1 cellular context compared by ENCODE assay signal in the genomic region with DNA sequence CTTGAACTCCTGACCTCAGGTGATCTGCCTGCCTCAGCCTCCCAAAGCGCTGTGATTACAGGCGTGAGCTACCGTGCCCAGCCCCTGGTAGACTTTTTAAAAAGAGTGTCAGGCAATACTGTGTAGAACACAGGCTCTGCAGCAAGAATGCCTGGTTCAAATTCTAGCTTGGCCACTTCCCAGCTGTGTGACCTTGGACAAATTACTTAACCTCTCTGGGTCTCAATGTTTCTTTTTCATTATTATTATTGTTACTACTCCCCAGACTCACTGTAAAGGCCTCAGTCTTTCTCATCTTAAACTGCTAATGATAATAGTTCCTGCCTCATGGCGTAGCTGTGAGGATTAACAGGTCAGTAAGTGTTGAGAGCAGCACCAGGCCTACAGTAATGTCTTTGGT.
TF ChIP-seq lines count a peak whose summit lies in the region.

No MANE protein-coding gene starts in this region.

TF ChIP-seq in K562, 482 proteins besides CTCF, POLR2A, EP300 and RAD21 (continued from another document):
- TF ChIP-seq, protein P1, sequence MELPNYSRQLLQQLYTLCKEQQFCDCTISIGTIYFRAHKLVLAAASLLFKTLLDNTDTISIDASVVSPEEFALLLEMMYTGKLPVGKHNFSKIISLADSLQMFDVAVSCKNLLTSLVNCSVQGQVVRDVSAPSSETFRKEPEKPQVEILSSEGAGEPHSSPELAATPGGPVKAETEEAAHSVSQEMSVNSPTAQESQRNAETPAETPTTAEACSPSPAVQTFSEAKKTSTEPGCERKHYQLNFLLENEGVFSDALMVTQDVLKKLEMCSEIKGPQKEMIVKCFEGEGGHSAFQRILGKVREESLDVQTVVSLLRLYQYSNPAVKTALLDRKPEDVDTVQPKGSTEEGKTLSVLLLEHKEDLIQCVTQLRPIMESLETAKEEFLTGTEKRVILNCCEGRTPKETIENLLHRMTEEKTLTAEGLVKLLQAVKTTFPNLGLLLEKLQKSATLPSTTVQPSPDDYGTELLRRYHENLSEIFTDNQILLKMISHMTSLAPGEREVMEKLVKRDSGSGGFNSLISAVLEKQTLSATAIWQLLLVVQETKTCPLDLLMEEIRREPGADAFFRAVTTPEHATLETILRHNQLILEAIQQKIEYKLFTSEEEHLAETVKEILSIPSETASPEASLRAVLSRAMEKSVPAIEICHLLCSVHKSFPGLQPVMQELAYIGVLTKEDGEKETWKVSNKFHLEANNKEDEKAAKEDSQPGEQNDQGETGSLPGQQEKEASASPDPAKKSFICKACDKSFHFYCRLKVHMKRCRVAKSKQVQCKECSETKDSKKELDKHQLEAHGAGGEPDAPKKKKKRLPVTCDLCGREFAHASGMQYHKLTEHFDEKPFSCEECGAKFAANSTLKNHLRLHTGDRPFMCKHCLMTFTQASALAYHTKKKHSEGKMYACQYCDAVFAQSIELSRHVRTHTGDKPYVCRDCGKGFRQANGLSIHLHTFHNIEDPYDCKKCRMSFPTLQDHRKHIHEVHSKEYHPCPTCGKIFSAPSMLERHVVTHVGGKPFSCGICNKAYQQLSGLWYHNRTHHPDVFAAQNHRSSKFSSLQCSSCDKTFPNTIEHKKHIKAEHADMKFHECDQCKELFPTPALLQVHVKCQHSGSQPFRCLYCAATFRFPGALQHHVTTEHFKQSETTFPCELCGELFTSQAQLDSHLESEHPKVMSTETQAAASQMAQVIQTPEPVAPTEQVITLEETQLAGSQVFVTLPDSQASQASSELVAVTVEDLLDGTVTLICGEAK (IDR thresholded peaks at IDR 0.05): no peak
- TF ChIP-seq, protein P1 (CRISPR knock-in tag; IDR thresholded peaks at IDR 0.05): no peak
- TF ChIP-seq ZNF263 (CRISPR knock-in tag; IDR thresholded peaks at IDR 0.05; ENCODE audit: borderline replicate concordance) (no peak), ZFP36 (IDR thresholded peaks at IDR 0.05; ENCODE audit: low read depth, low read length, partially characterized antibody) (peak; percentile 65), KDM1A (IDR thresholded peaks at IDR 0.05) (0 out of 4 replicates have a peak, but pooled peaks of 1 of the 2 experiments have one; percentile 12), HMG20B (CRISPR knock-in tag; IDR thresholded peaks at IDR 0.05) (no peak)
- TF ChIP-seq, protein P2, sequence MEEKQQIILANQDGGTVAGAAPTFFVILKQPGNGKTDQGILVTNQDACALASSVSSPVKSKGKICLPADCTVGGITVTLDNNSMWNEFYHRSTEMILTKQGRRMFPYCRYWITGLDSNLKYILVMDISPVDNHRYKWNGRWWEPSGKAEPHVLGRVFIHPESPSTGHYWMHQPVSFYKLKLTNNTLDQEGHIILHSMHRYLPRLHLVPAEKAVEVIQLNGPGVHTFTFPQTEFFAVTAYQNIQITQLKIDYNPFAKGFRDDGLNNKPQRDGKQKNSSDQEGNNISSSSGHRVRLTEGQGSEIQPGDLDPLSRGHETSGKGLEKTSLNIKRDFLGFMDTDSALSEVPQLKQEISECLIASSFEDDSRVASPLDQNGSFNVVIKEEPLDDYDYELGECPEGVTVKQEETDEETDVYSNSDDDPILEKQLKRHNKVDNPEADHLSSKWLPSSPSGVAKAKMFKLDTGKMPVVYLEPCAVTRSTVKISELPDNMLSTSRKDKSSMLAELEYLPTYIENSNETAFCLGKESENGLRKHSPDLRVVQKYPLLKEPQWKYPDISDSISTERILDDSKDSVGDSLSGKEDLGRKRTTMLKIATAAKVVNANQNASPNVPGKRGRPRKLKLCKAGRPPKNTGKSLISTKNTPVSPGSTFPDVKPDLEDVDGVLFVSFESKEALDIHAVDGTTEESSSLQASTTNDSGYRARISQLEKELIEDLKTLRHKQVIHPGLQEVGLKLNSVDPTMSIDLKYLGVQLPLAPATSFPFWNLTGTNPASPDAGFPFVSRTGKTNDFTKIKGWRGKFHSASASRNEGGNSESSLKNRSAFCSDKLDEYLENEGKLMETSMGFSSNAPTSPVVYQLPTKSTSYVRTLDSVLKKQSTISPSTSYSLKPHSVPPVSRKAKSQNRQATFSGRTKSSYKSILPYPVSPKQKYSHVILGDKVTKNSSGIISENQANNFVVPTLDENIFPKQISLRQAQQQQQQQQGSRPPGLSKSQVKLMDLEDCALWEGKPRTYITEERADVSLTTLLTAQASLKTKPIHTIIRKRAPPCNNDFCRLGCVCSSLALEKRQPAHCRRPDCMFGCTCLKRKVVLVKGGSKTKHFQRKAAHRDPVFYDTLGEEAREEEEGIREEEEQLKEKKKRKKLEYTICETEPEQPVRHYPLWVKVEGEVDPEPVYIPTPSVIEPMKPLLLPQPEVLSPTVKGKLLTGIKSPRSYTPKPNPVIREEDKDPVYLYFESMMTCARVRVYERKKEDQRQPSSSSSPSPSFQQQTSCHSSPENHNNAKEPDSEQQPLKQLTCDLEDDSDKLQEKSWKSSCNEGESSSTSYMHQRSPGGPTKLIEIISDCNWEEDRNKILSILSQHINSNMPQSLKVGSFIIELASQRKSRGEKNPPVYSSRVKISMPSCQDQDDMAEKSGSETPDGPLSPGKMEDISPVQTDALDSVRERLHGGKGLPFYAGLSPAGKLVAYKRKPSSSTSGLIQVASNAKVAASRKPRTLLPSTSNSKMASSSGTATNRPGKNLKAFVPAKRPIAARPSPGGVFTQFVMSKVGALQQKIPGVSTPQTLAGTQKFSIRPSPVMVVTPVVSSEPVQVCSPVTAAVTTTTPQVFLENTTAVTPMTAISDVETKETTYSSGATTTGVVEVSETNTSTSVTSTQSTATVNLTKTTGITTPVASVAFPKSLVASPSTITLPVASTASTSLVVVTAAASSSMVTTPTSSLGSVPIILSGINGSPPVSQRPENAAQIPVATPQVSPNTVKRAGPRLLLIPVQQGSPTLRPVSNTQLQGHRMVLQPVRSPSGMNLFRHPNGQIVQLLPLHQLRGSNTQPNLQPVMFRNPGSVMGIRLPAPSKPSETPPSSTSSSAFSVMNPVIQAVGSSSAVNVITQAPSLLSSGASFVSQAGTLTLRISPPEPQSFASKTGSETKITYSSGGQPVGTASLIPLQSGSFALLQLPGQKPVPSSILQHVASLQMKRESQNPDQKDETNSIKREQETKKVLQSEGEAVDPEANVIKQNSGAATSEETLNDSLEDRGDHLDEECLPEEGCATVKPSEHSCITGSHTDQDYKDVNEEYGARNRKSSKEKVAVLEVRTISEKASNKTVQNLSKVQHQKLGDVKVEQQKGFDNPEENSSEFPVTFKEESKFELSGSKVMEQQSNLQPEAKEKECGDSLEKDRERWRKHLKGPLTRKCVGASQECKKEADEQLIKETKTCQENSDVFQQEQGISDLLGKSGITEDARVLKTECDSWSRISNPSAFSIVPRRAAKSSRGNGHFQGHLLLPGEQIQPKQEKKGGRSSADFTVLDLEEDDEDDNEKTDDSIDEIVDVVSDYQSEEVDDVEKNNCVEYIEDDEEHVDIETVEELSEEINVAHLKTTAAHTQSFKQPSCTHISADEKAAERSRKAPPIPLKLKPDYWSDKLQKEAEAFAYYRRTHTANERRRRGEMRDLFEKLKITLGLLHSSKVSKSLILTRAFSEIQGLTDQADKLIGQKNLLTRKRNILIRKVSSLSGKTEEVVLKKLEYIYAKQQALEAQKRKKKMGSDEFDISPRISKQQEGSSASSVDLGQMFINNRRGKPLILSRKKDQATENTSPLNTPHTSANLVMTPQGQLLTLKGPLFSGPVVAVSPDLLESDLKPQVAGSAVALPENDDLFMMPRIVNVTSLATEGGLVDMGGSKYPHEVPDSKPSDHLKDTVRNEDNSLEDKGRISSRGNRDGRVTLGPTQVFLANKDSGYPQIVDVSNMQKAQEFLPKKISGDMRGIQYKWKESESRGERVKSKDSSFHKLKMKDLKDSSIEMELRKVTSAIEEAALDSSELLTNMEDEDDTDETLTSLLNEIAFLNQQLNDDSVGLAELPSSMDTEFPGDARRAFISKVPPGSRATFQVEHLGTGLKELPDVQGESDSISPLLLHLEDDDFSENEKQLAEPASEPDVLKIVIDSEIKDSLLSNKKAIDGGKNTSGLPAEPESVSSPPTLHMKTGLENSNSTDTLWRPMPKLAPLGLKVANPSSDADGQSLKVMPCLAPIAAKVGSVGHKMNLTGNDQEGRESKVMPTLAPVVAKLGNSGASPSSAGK (IDR thresholded peaks at IDR 0.05): no peak
TF ChIP-seq in K562: peak in this region for 4.
